ENCODE assay signal across 35 cellular contexts in genomic region chr6:123053602-123054225, GRCh38. TPM values are rescaled to one million over a fixed set of nuclear protein-coding genes. Genes with fewer than 3 reads are reported as not detected.
"Had no signal": no experiment of that assay in that cellular context is flagged by ENCODE, and none has a peak within 500 bp of the region (broad histone marks: within the 10 kb centered on the region; RNA-seq: fewer than 3 reads in every experiment).

No MANE protein-coding gene starts in this region.

- ATAC-seq: activated CD4-positive, alpha-beta T cell treated with anti-CD3 and anti-CD28 coated beads for 36 hours; activated CD8-positive, alpha-beta T cell treated with anti-CD3 and anti-CD28 coated beads, Interleukin-2, amount 10 ng/mL, durations not matched to agents 7 days and 5 days; activated naive CD4-positive, alpha-beta T cell treated with anti-CD3 and anti-CD28 coated beads, Interleukin-2, amount 50 U/mL, for 72 hours; activated T-cell treated with anti-CD3 and anti-CD28 coated beads, Interleukin-2, amount 50 U/mL, for 72 hours; heart left ventricle; T-helper 17 cell had no signal

- H3K4me3 Mint-ChIP-seq: activated CD4-positive, alpha-beta memory T cell treated with anti-CD3 and anti-CD28 coated beads for 36 hours; activated CD4-positive, alpha-beta T cell treated with anti-CD3 and anti-CD28 coated beads for 36 hours; activated CD4-positive, alpha-beta T cell treated with anti-CD3 and anti-CD28 coated beads, Interleukin-2, amount 10 ng/mL, durations not matched to agents 24 days and 14 days; activated CD8-positive, alpha-beta T cell treated with anti-CD3 and anti-CD28 coated beads, Interleukin-2, amount 10 ng/mL, durations not matched to agents 7 days and 5 days; activated naive CD4-positive, alpha-beta T cell treated with anti-CD3 and anti-CD28 coated beads, Interleukin-2, amount 10 ng/mL, durations not matched to agents 7 days and 5 days; activated naive CD8-positive, alpha-beta T cell treated with anti-CD3 and anti-CD28 coated beads, Interleukin-2, amount 10 ng/mL, durations not matched to agents 7 days and 5 days; activated T-cell treated with anti-CD3 and anti-CD28 coated beads, Interleukin-2, amount 50 U/mL, for 24 hours; activated T-cell treated with anti-CD3 and anti-CD28 coated beads, Interleukin-2, amount 50 U/mL, for 72 hours; brain; T-helper 17 cell; T-helper 2 cell treated with Interferon-gamma antibody and Interleukin-4, amounts not matched to agents 5 μg/mL and 100 μg/mL, for 36 hours had no signal

- H3K36me3 Mint-ChIP-seq: activated CD4-positive, alpha-beta memory T cell treated with anti-CD3 and anti-CD28 coated beads for 36 hours; activated naive CD4-positive, alpha-beta T cell treated with anti-CD3 and anti-CD28 coated beads, Interleukin-2, amount 10 ng/mL, durations not matched to agents 7 days and 5 days; activated naive CD4-positive, alpha-beta T cell treated with anti-CD3 and anti-CD28 coated beads, Interleukin-2, amount 50 U/mL, for 72 hours; activated naive CD8-positive, alpha-beta T cell treated with anti-CD3 and anti-CD28 coated beads, Interleukin-2, amount 10 ng/mL, durations not matched to agents 7 days and 5 days had no signal

- H3K27me3 Mint-ChIP-seq: activated CD4-positive, alpha-beta memory T cell treated with anti-CD3 and anti-CD28 coated beads for 36 hours; activated CD4-positive, alpha-beta T cell treated with anti-CD3 and anti-CD28 coated beads for 36 hours; activated CD4-positive, alpha-beta T cell treated with anti-CD3 and anti-CD28 coated beads, Interleukin-2, amount 10 ng/mL, durations not matched to agents 24 days and 14 days; activated naive CD4-positive, alpha-beta T cell treated with anti-CD3 and anti-CD28 coated beads, Interleukin-2, amount 10 ng/mL, durations not matched to agents 7 days and 5 days; activated naive CD8-positive, alpha-beta T cell treated with anti-CD3 and anti-CD28 coated beads, Interleukin-2, amount 10 ng/mL, durations not matched to agents 7 days and 5 days; activated T-cell treated with anti-CD3 and anti-CD28 coated beads, Interleukin-2, amount 50 U/mL, for 24 hours; brain; T-helper 17 cell had no signal

- H3K4me3 ChIP-seq: ascending aorta, breast epithelium, cardiac muscle cell, colonic mucosa, esophagus squamous epithelium, heart left ventricle had no signal

- H3K27ac ChIP-seq: ascending aorta, breast epithelium, cardiac muscle cell, colonic mucosa, epithelial cell of prostate, esophagus squamous epithelium, heart left ventricle had no signal

- H3K4me1 ChIP-seq: ascending aorta, breast epithelium, colonic mucosa, esophagus squamous epithelium, heart left ventricle had no signal

- H3K4me1 Mint-ChIP-seq: activated CD4-positive, alpha-beta T cell treated with anti-CD3 and anti-CD28 coated beads for 36 hours; activated CD4-positive, alpha-beta T cell treated with anti-CD3 and anti-CD28 coated beads, Interleukin-2, amount 10 ng/mL, durations not matched to agents 24 days and 14 days; activated naive CD4-positive, alpha-beta T cell treated with anti-CD3 and anti-CD28 coated beads, Interleukin-2, amount 10 ng/mL, durations not matched to agents 7 days and 5 days; activated naive CD8-positive, alpha-beta T cell treated with anti-CD3 and anti-CD28 coated beads, Interleukin-2, amount 10 ng/mL, durations not matched to agents 7 days and 5 days; brain; T-helper 17 cell had no signal

- DNase-seq: activated CD4-positive, alpha-beta memory T cell treated with anti-CD3 and anti-CD28 coated beads for 36 hours; activated CD4-positive, alpha-beta T cell treated with anti-CD3 and anti-CD28 coated beads for 36 hours; activated CD4-positive, alpha-beta T cell treated with anti-CD3 and anti-CD28 coated beads, Interleukin-2, amount 10 ng/mL, durations not matched to agents 24 days and 14 days; activated CD4-positive, CD25-positive, alpha-beta regulatory T cell; activated CD4-positive, CD25-positive, alpha-beta regulatory T cell treated with anti-CD3 and anti-CD28 coated beads, Interleukin-2, amount 50 U/mL, for 72 hours; activated CD8-positive, alpha-beta memory T cell treated with anti-CD3 and anti-CD28 coated beads, Interleukin-2, amount 50 U/mL, for 48 hours; activated CD8-positive, alpha-beta T cell treated with anti-CD3 and anti-CD28 coated beads, Interleukin-2, amount 10 ng/mL, durations not matched to agents 7 days and 5 days; activated gamma-delta T cell; activated naive CD4-positive, alpha-beta T cell; activated naive CD4-positive, alpha-beta T cell treated with anti-CD3 and anti-CD28 coated beads, Interleukin-2, amount 10 ng/mL, durations not matched to agents 7 days and 5 days; activated naive CD8-positive, alpha-beta T cell treated with anti-CD3 and anti-CD28 coated beads, Interleukin-2, amount 10 ng/mL, durations not matched to agents 7 days and 5 days; activated T-cell treated with anti-CD3 and anti-CD28 coated beads for 4 hours; activated T-cell treated with anti-CD3 and anti-CD28 coated beads, Interleukin-2, amount 50 U/mL, for 24 hours; activated T-cell treated with anti-CD3 and anti-CD28 coated beads, Interleukin-2, amount 50 U/mL, for 72 hours; central memory CD4-positive, alpha-beta T cell; cerebellar nuclear complex; colonic mucosa; effector CD8-positive, alpha-beta T cell; esophagus squamous epithelium; foreskin fibroblast; glutamatergic neuron; heart left ventricle; T-helper 17 cell; T1000 had no signal

- H3K36me3 ChIP-seq: ascending aorta, breast epithelium, cardiac muscle cell, colonic mucosa, esophagus squamous epithelium, heart left ventricle had no signal

- H3K9me3 Mint-ChIP-seq: activated CD4-positive, alpha-beta T cell treated with anti-CD3 and anti-CD28 coated beads, Interleukin-2, amount 10 ng/mL, durations not matched to agents 24 days and 14 days; activated naive CD4-positive, alpha-beta T cell treated with anti-CD3 and anti-CD28 coated beads, Interleukin-2, amount 10 ng/mL, durations not matched to agents 7 days and 5 days; activated naive CD8-positive, alpha-beta T cell treated with anti-CD3 and anti-CD28 coated beads, Interleukin-2, amount 10 ng/mL, durations not matched to agents 7 days and 5 days; activated T-cell treated with anti-CD3 and anti-CD28 coated beads, Interleukin-2, amount 50 U/mL, for 24 hours; brain; T-helper 2 cell treated with Interferon-gamma antibody and Interleukin-4, amounts not matched to agents 5 μg/mL and 100 μg/mL, for 36 hours had no signal

- H3K27ac Mint-ChIP-seq: activated CD4-positive, alpha-beta memory T cell treated with anti-CD3 and anti-CD28 coated beads for 36 hours; activated CD4-positive, alpha-beta T cell treated with anti-CD3 and anti-CD28 coated beads for 36 hours; activated CD4-positive, alpha-beta T cell treated with anti-CD3 and anti-CD28 coated beads, Interleukin-2, amount 10 ng/mL, durations not matched to agents 24 days and 14 days; activated CD8-positive, alpha-beta T cell treated with anti-CD3 and anti-CD28 coated beads, Interleukin-2, amount 10 ng/mL, durations not matched to agents 7 days and 5 days; activated naive CD4-positive, alpha-beta T cell treated with anti-CD3 and anti-CD28 coated beads, Interleukin-2, amount 10 ng/mL, durations not matched to agents 7 days and 5 days; activated naive CD4-positive, alpha-beta T cell treated with anti-CD3 and anti-CD28 coated beads, Interleukin-2, amount 50 U/mL, for 72 hours; activated naive CD8-positive, alpha-beta T cell treated with anti-CD3 and anti-CD28 coated beads, Interleukin-2, amount 10 ng/mL, durations not matched to agents 7 days and 5 days; activated T-cell treated with anti-CD3 and anti-CD28 coated beads, Interleukin-2, amount 50 U/mL, for 24 hours; activated T-cell treated with anti-CD3 and anti-CD28 coated beads, Interleukin-2, amount 50 U/mL, for 72 hours; brain; T-helper 17 cell; T-helper 2 cell treated with Interferon-gamma antibody and Interleukin-4, amounts not matched to agents 5 μg/mL and 100 μg/mL, for 36 hours had no signal

- H3K27me3 ChIP-seq: ascending aorta, breast epithelium, cardiac muscle cell, colonic mucosa, esophagus squamous epithelium, heart left ventricle had no signal

RNA-seq across cellular contexts. Expression of gene CLVS2, which starts 57.7 kb away (rescaled TPM):
- total RNA-seq: activated CD4-positive, alpha-beta memory T cell treated with anti-CD3 and anti-CD28 coated beads for 36 hours; activated CD4-positive, alpha-beta T cell treated with anti-CD3 and anti-CD28 coated beads for 36 hours; activated CD4-positive, alpha-beta T cell treated with anti-CD3 and anti-CD28 coated beads, Interleukin-2, amount 10 ng/mL, durations not matched to agents 24 days and 14 days; activated CD8-positive, alpha-beta T cell treated with anti-CD3 and anti-CD28 coated beads, Interleukin-2, amount 10 ng/mL, durations not matched to agents 7 days and 5 days; activated naive CD4-positive, alpha-beta T cell treated with anti-CD3 and anti-CD28 coated beads, Interleukin-2, amount 50 U/mL, for 72 hours; activated naive CD8-positive, alpha-beta T cell treated with anti-CD3 and anti-CD28 coated beads, Interleukin-2, amount 10 ng/mL, durations not matched to agents 7 days and 5 days; activated T-cell treated with anti-CD3 and anti-CD28 coated beads, Interleukin-2, amount 50 U/mL, for 72 hours; ascending aorta; breast epithelium; dermis microvascular lymphatic vessel endothelial cell; endothelial cell of umbilical vein; T-helper 17 cell had no signal
- polyA plus RNA-seq: cardiac muscle cell, endothelial cell of umbilical vein, esophagus, fibroblast of lung had no signal
